In genomic region chr22:18998998-18999397, GRCh38 we compare ENCODE assay signal across 13 cellular contexts.
A peak's percentile ranks its signal among the peaks of the same experiment; 100 is the strongest.
DNase-seq lines count a peak whose midpoint lies in the region; ATAC-seq, FAIRE-seq and TF ChIP-seq lines count a peak whose summit lies in the region.
"Had no signal": no experiment of that assay in that cellular context is flagged by ENCODE, and none has a peak within 500 bp of the region (broad histone marks: within the 10 kb centered on the region; RNA-seq: fewer than 3 reads in every experiment).

No MANE protein-coding gene starts in this region.

- POLR2A ChIA-PET in activated CD8-positive, alpha-beta T cell treated with anti-CD3 and anti-CD28 coated beads for 36 hours (lab: Charles Lee), result interaction anchor here (0.6 to 1.4 kb wide), 2 partner anchors 13 to 209 kb away, joined by 3 to 5 read pairs; no protein-coding TSS in a partner anchor
- POLR2A ChIA-PET in activated CD8-positive, alpha-beta T cell treated with anti-CD3 and anti-CD28 coated beads, Interleukin-2, amount 10 ng/mL, durations not matched to agents 7 days and 5 days (lab: Charles Lee), result no interaction called here
- POLR2A ChIA-PET in endothelial cell of umbilical vein (lab: Charles Lee), result no interaction called here
- POLR2A ChIA-PET in naive thymus-derived CD4-positive, alpha-beta T cell (lab: Charles Lee), result interaction anchor here (0.5 kb wide), 1 partner anchor 650 kb away, joined by 3 read pairs; no protein-coding TSS in a partner anchor

- no peak for FAIRE-seq in endothelial cell of umbilical vein (lab: Jason Lieb, UNC)
- FAIRE-seq: endometrium had no signal

- peaks cover 13% of the 10 kb centered on the region for H3K27me3 Mint-ChIP-seq in activated CD8-positive, alpha-beta T cell treated with anti-CD3 and anti-CD28 coated beads for 36 hours
- H3K27me3 Mint-ChIP-seq in activated CD8-positive, alpha-beta T cell treated with anti-CD3 and anti-CD28 coated beads, Interleukin-2, amount 10 ng/mL, durations not matched to agents 7 days and 5 days (ENCODE audit: low read depth), result peaks cover 33% of the 10 kb centered on the region
- H3K27me3 Mint-ChIP-seq in naive thymus-derived CD4-positive, alpha-beta T cell, result peaks cover 15 to 43% (median 18%) of the 10 kb centered on the region in 5 donors

- no peak for TF ChIP-seq POLR2A in endothelial cell of umbilical vein (IDR thresholded peaks at IDR 0.05; ENCODE audit: low read depth, low read length)
- TF ChIP-seq POLR2A in ovary (IDR thresholded peaks at IDR 0.05), result no peak

- no peaks in the 10 kb centered on the region for H3K9me3 ChIP-seq in endothelial cell of umbilical vein (replicated peaks; ENCODE audit: control insufficient read depth, insufficient read depth, low read length)
- peaks cover 0 to 3% of the 10 kb centered on the region in 2 donors for H3K9me3 ChIP-seq in ovary
- H3K9me3 ChIP-seq in naive thymus-derived CD4-positive, alpha-beta T cell (ENCODE audit: control insufficient read depth in 2 of 3, low read length in 3 of 3), result no peaks in the 10 kb centered on the region
- H3K9me3 ChIP-seq: adrenal gland had no signal

- H3K27ac Mint-ChIP-seq in activated CD8-positive, alpha-beta T cell treated with anti-CD3 and anti-CD28 coated beads for 36 hours, result no peak overlapping the region
- no peak overlapping the region for H3K27ac Mint-ChIP-seq in activated CD8-positive, alpha-beta T cell treated with anti-CD3 and anti-CD28 coated beads, Interleukin-2, amount 10 ng/mL, durations not matched to agents 7 days and 5 days
- no peak overlapping the region for H3K27ac Mint-ChIP-seq in naive thymus-derived CD4-positive, alpha-beta T cell

- H3K79me2 ChIP-seq in endothelial cell of umbilical vein (ENCODE audit: control insufficient read depth, insufficient read depth, low read length), result no peaks in the 10 kb centered on the region

- H3K4me3 ChIP-seq in HFF-Myc (replicated peaks; ENCODE audit: low read depth, low read length) (no peak overlapping the region), endothelial cell of umbilical vein (replicated peaks in 1 of 3; ENCODE audit: insufficient read depth in 1 of 3, low read depth in 1 of 3, low read length in 3 of 3) (no peak overlapping the region), ovary (no peak overlapping the region)
- H3K4me3 ChIP-seq in naive thymus-derived CD4-positive, alpha-beta T cell (ENCODE audit: low read length), result no peak overlapping the region
- H3K4me3 ChIP-seq: adrenal gland had no signal

- no peaks in the 10 kb centered on the region for H3K9me1 ChIP-seq in endothelial cell of umbilical vein (replicated peaks; ENCODE audit: control insufficient read depth, extremely low read depth, insufficient read depth, low read length)

- dilution Hi-C loops in endothelial cell of umbilical vein (cut with MboI; ENCODE audit: extremely low pct_ligation_motif_present, low sequenced_read_pairs), result no loop called here

- H3K36me3 Mint-ChIP-seq in activated CD8-positive, alpha-beta T cell treated with anti-CD3 and anti-CD28 coated beads for 36 hours (ENCODE audit: low read depth), result no peaks in the 10 kb centered on the region
- H3K36me3 Mint-ChIP-seq in activated CD8-positive, alpha-beta T cell treated with anti-CD3 and anti-CD28 coated beads, Interleukin-2, amount 10 ng/mL, durations not matched to agents 7 days and 5 days (ENCODE audit: low read depth), result no peaks in the 10 kb centered on the region
- no peaks in the 10 kb centered on the region for H3K36me3 Mint-ChIP-seq in naive thymus-derived CD4-positive, alpha-beta T cell

- TF ChIP-seq CTCF in activated CD8-positive, alpha-beta T cell treated with anti-CD3 and anti-CD28 coated beads for 36 hours (IDR thresholded peaks at IDR 0.05), result peak; percentile 44
- TF ChIP-seq CTCF in HFF-Myc (IDR thresholded peaks at IDR 0.05; ENCODE audit: low read depth, low read length, missing control alignments) (peak; percentile 45), endothelial cell of umbilical vein (IDR thresholded peaks at IDR 0.05; ENCODE audit: extremely low read depth in 1 of 2, insufficient read depth in 1 of 2, low read depth in 1 of 2, low read length in 2 of 2) (peak; percentile 24 to 33), ovary (IDR thresholded peaks at IDR 0.05) (no peak)

- intact Hi-C loops in activated CD8-positive, alpha-beta T cell treated with anti-CD3 and anti-CD28 coated beads for 36 hours (cut with micrococcal nuclease), result no loop called here
- intact Hi-C loops in endothelial cell of umbilical vein (cut with micrococcal nuclease) (no loop called here), ovary (cut with DNase I) (no loop called here)
- intact Hi-C loops in naive thymus-derived CD4-positive, alpha-beta T cell (cut with micrococcal nuclease), result no loop called here

- H3K4me2 ChIP-seq in endothelial cell of umbilical vein (ENCODE audit: insufficient read depth, low read length), result no peak overlapping the region

- H3K27ac ChIP-seq in endothelial cell of umbilical vein (ENCODE audit: insufficient read depth, low read depth, low read length) (no peak overlapping the region), ovary (no peak overlapping the region)
- H3K27ac ChIP-seq in naive thymus-derived CD4-positive, alpha-beta T cell (ENCODE audit: low read depth, low read length), result no peak overlapping the region
- H3K27ac ChIP-seq: adrenal gland had no signal

- no peak overlapping the region for H3K4me3 Mint-ChIP-seq in activated CD8-positive, alpha-beta T cell treated with anti-CD3 and anti-CD28 coated beads for 36 hours
- no peak overlapping the region for H3K4me3 Mint-ChIP-seq in activated CD8-positive, alpha-beta T cell treated with anti-CD3 and anti-CD28 coated beads, Interleukin-2, amount 10 ng/mL, durations not matched to agents 7 days and 5 days
- H3K4me3 Mint-ChIP-seq in naive thymus-derived CD4-positive, alpha-beta T cell, result no peak overlapping the region

- no peak for TF ChIP-seq EP300 in ovary (IDR thresholded peaks at IDR 0.05)

- no peak overlapping the region for H2AFZ ChIP-seq in endothelial cell of umbilical vein (ENCODE audit: low read depth, low read length)

- no peaks in the 10 kb centered on the region for H4K20me1 ChIP-seq in endothelial cell of umbilical vein (replicated peaks; ENCODE audit: control insufficient read depth, extremely low read depth, insufficient read depth, low read length)

- CTCF ChIA-PET in activated CD8-positive, alpha-beta T cell treated with anti-CD3 and anti-CD28 coated beads for 36 hours (lab: Charles Lee), result interaction anchor here (1.0 to 2.2 kb wide), 2 partner anchors 11 to 78 kb away, joined by 4 to 8 read pairs; no protein-coding TSS in a partner anchor
- CTCF ChIA-PET in activated CD8-positive, alpha-beta T cell treated with anti-CD3 and anti-CD28 coated beads, Interleukin-2, amount 10 ng/mL, durations not matched to agents 7 days and 5 days (lab: Charles Lee), result interaction anchor here (1.0 to 1.1 kb wide), 2 partner anchors 8 to 44 kb away, joined by 3 to 4 read pairs; no protein-coding TSS in a partner anchor
- CTCF ChIA-PET in endothelial cell of umbilical vein (lab: Charles Lee), result interaction anchor here (1.5 kb wide), 1 partner anchor 17 kb away, joined by 4 read pairs; no protein-coding TSS in a partner anchor
- CTCF ChIA-PET in naive thymus-derived CD4-positive, alpha-beta T cell (lab: Charles Lee), result no interaction called here

- peak; percentile 62 for DNase-seq in activated CD8-positive, alpha-beta T cell treated with anti-CD3 and anti-CD28 coated beads for 36 hours
- no peak for DNase-seq in activated CD8-positive, alpha-beta T cell treated with anti-CD3 and anti-CD28 coated beads, Interleukin-2, amount 10 ng/mL, durations not matched to agents 7 days and 5 days
- DNase-seq in HFF-Myc (ENCODE audit: extremely low read depth, low read depth) (no peak), endothelial cell of umbilical vein (ENCODE audit: low read depth, low spot score) (no peak), putamen (ENCODE audit: low spot score) (peak; percentile 26), ovary (no peak), cerebellar cortex (ENCODE audit: low spot score) (no peak)
- no peak for DNase-seq in naive thymus-derived CD4-positive, alpha-beta T cell
- DNase-seq: activated CD4-positive, alpha-beta T cell treated with anti-CD3 and anti-CD28 coated beads for 1 hour; SIG-M5; stimulated activated naive CD4-positive, alpha-beta T cell had no signal

- WGBS in ovary, 3 donors, result 14 to 21% (median 14%) methylated on average over 12 of the region's 12 CpGs

- no peaks in the 10 kb centered on the region for H3K9me3 Mint-ChIP-seq in activated CD8-positive, alpha-beta T cell treated with anti-CD3 and anti-CD28 coated beads for 36 hours
- no peaks in the 10 kb centered on the region for H3K9me3 Mint-ChIP-seq in activated CD8-positive, alpha-beta T cell treated with anti-CD3 and anti-CD28 coated beads, Interleukin-2, amount 10 ng/mL, durations not matched to agents 7 days and 5 days (ENCODE audit: insufficient read depth)
- no peaks in the 10 kb centered on the region for H3K9me3 Mint-ChIP-seq in naive thymus-derived CD4-positive, alpha-beta T cell

- H3K4me1 ChIP-seq in endothelial cell of umbilical vein (ENCODE audit: control insufficient read depth, extremely low read depth, insufficient read depth, low read length) (no peaks in the 10 kb centered on the region), ovary (ENCODE audit: insufficient read depth) (no peaks in the 10 kb centered on the region)
- no peaks in the 10 kb centered on the region for H3K4me1 ChIP-seq in naive thymus-derived CD4-positive, alpha-beta T cell (ENCODE audit: control insufficient read depth in 2 of 2, insufficient read depth in 2 of 2, low read length in 2 of 2)
- H3K4me1 ChIP-seq: adrenal gland had no signal

- BruUV-seq in endothelial cell of umbilical vein (replicated peaks; lab: Mats Ljungman, UMichigan), result no TSS peak

- H3K9ac ChIP-seq in endothelial cell of umbilical vein (replicated peaks; ENCODE audit: extremely low read depth, insufficient read depth, low read length), result no peak overlapping the region

- H3K36me3 ChIP-seq in endothelial cell of umbilical vein (ENCODE audit: control insufficient read depth in 2 of 2, extremely low read depth in 1 of 2, insufficient read depth in 2 of 2, low read length in 2 of 2) (no peaks in the 10 kb centered on the region), ovary (no peaks in the 10 kb centered on the region)
- no peaks in the 10 kb centered on the region for H3K36me3 ChIP-seq in naive thymus-derived CD4-positive, alpha-beta T cell (ENCODE audit: control insufficient read depth in 2 of 3, insufficient read depth in 3 of 3, low read length in 3 of 3)
- H3K36me3 ChIP-seq: adrenal gland had no signal

- peak; percentile 61 for ATAC-seq in activated CD8-positive, alpha-beta T cell treated with anti-CD3 and anti-CD28 coated beads for 36 hours
- no peak for ATAC-seq in activated CD8-positive, alpha-beta T cell treated with anti-CD3 and anti-CD28 coated beads, Interleukin-2, amount 10 ng/mL, durations not matched to agents 7 days and 5 days
- ATAC-seq in naive thymus-derived CD4-positive, alpha-beta T cell, result no peak

- no peaks in the 10 kb centered on the region for H3K4me1 Mint-ChIP-seq in activated CD8-positive, alpha-beta T cell treated with anti-CD3 and anti-CD28 coated beads for 36 hours (ENCODE audit: low read depth)
- no peaks in the 10 kb centered on the region for H3K4me1 Mint-ChIP-seq in activated CD8-positive, alpha-beta T cell treated with anti-CD3 and anti-CD28 coated beads, Interleukin-2, amount 10 ng/mL, durations not matched to agents 7 days and 5 days (ENCODE audit: low read depth)
- peaks cover 0 to 3% (median 0%) of the 10 kb centered on the region in 7 donors for H3K4me1 Mint-ChIP-seq in naive thymus-derived CD4-positive, alpha-beta T cell

- H3K27me3 ChIP-seq in endothelial cell of umbilical vein (ENCODE audit: control insufficient read depth in 2 of 2, insufficient read depth in 2 of 2, low read length in 2 of 2) (peaks cover 7 to 13% of the 10 kb centered on the region in 2 experiments), ovary (no peaks in the 10 kb centered on the region)
- H3K27me3 ChIP-seq in naive thymus-derived CD4-positive, alpha-beta T cell (ENCODE audit: control insufficient read depth in 2 of 2, insufficient read depth in 2 of 2, low read length in 2 of 2), result no peaks in the 10 kb centered on the region

Comparison
In these comparisons a context has a peak if more than half of its experiments do, and no peak if none do; other contexts are left out.
1. DNase-seq: peak in activated CD8-positive, alpha-beta T cell treated with anti-CD3 and anti-CD28 coated beads for 36 hours (single experiment) and putamen (single experiment); none in activated CD8-positive, alpha-beta T cell treated with anti-CD3 and anti-CD28 coated beads, Interleukin-2, amount 10 ng/mL, durations not matched to agents 7 days and 5 days (single experiment), HFF-Myc (single experiment), endothelial cell of umbilical vein (single experiment), ovary (0 of 5), naive thymus-derived CD4-positive, alpha-beta T cell (0 of 9) and cerebellar cortex (single experiment).
2. POLR2A ChIA-PET loops: an anchor here in activated CD8-positive, alpha-beta T cell treated with anti-CD3 and anti-CD28 coated beads for 36 hours (0.6 to 1.4 kb wide) and naive thymus-derived CD4-positive, alpha-beta T cell (0.5 kb wide); none called in activated CD8-positive, alpha-beta T cell treated with anti-CD3 and anti-CD28 coated beads, Interleukin-2, amount 10 ng/mL, durations not matched to agents 7 days and 5 days and endothelial cell of umbilical vein.
3. CTCF ChIP-seq: peak in activated CD8-positive, alpha-beta T cell treated with anti-CD3 and anti-CD28 coated beads for 36 hours (single experiment), HFF-Myc (single experiment) and endothelial cell of umbilical vein (2 of 2); none in ovary (0 of 3).